In genomic region chr3:108838411-108838810, GRCh38 we compare ENCODE assay signal across 23 cellular contexts. TPM values are rescaled to one million over a fixed set of nuclear protein-coding genes. Genes with fewer than 3 reads are reported as not detected.
DNase-seq lines count a peak whose midpoint lies in the region; ATAC-seq lines count a peak whose summit lies in the region.
"Had no signal": no experiment of that assay in that cellular context is flagged by ENCODE, and none has a peak within 500 bp of the region (broad histone marks: within the 10 kb centered on the region; RNA-seq: fewer than 3 reads in every experiment).

No MANE protein-coding gene starts in this region.

- peak; percentile 18 to 38 for DNase-seq in activated CD4-positive, alpha-beta T cell treated with anti-CD3 and anti-CD28 coated beads for 24 hours (ENCODE audit: low read depth in 2 of 2)
- no peak for DNase-seq in activated CD4-positive, alpha-beta T cell treated with anti-CD3 and anti-CD28 coated beads for 1 hour
- DNase-seq in activated CD8-positive, alpha-beta T cell treated with anti-CD3 and anti-CD28 coated beads, Interleukin-2, amount 10 ng/mL, durations not matched to agents 7 days and 5 days, result peak; percentile 70
- DNase-seq in activated naive CD8-positive, alpha-beta T cell treated with anti-CD3 and anti-CD28 coated beads, Interleukin-2, amount 50 U/mL, for 24 hours, result peak; percentile 34
- no peak for DNase-seq in stimulated activated effector memory CD8-positive, alpha-beta T cell treated with anti-CD3 and anti-CD28 coated beads, Interleukin-12 subunit alpha, Interleukin-12 subunit beta, amount 100 ng/mL, for 72 hours (ENCODE audit: low spot score in 2 of 2)
- DNase-seq: 8988T, amniotic stem cell, DMS53, H7, hippocampal formation, mesendoderm, NCI-H187 treated with DMSO at 0.1 percent for 48 hours, NCI-H446, Right ventricle myocardium superior, upper lobe of left lung had no signal

- peak overlapping the region; percentile 62 for H3K4me3 Mint-ChIP-seq in activated CD8-positive, alpha-beta T cell treated with anti-CD3 and anti-CD28 coated beads, Interleukin-2, amount 10 ng/mL, durations not matched to agents 7 days and 5 days
- H3K4me3 Mint-ChIP-seq in activated naive CD8-positive, alpha-beta T cell treated with anti-CD3 and anti-CD28 coated beads, Interleukin-2, amount 50 U/mL, for 24 hours, result peak overlapping the region; percentile 50
- peak overlapping the region; percentile 58 for H3K4me3 Mint-ChIP-seq in stimulated activated effector memory CD8-positive, alpha-beta T cell treated with anti-CD3 and anti-CD28 coated beads, Interleukin-12 subunit alpha, Interleukin-12 subunit beta, amount 100 ng/mL, for 72 hours
- H3K4me3 Mint-ChIP-seq: neural progenitor cell had no signal

- CTCF ChIA-PET in activated CD8-positive, alpha-beta T cell treated with anti-CD3 and anti-CD28 coated beads, Interleukin-2, amount 10 ng/mL, durations not matched to agents 7 days and 5 days (lab: Charles Lee), result interaction anchor here (1.1 to 2.7 kb wide), 5 partner anchors 15 to 77 kb away, joined by 3 to 8 read pairs (median 7); no protein-coding TSS in a partner anchor

- H3K9me3 Mint-ChIP-seq in activated CD8-positive, alpha-beta T cell treated with anti-CD3 and anti-CD28 coated beads, Interleukin-2, amount 10 ng/mL, durations not matched to agents 7 days and 5 days (ENCODE audit: insufficient read depth), result peaks cover 5% of the 10 kb centered on the region
- no peaks in the 10 kb centered on the region for H3K9me3 Mint-ChIP-seq in activated naive CD8-positive, alpha-beta T cell treated with anti-CD3 and anti-CD28 coated beads, Interleukin-2, amount 50 U/mL, for 24 hours
- no peaks in the 10 kb centered on the region for H3K9me3 Mint-ChIP-seq in stimulated activated effector memory CD8-positive, alpha-beta T cell treated with anti-CD3 and anti-CD28 coated beads, Interleukin-12 subunit alpha, Interleukin-12 subunit beta, amount 100 ng/mL, for 72 hours
- H3K9me3 Mint-ChIP-seq: neural progenitor cell had no signal

- peaks cover 82% of the 10 kb centered on the region for H3K4me1 Mint-ChIP-seq in activated CD8-positive, alpha-beta T cell treated with anti-CD3 and anti-CD28 coated beads, Interleukin-2, amount 10 ng/mL, durations not matched to agents 7 days and 5 days (ENCODE audit: low read depth)
- H3K4me1 Mint-ChIP-seq in activated naive CD8-positive, alpha-beta T cell treated with anti-CD3 and anti-CD28 coated beads, Interleukin-2, amount 50 U/mL, for 24 hours, result peaks cover 86% of the 10 kb centered on the region
- peaks cover 57% of the 10 kb centered on the region for H3K4me1 Mint-ChIP-seq in stimulated activated effector memory CD8-positive, alpha-beta T cell treated with anti-CD3 and anti-CD28 coated beads, Interleukin-12 subunit alpha, Interleukin-12 subunit beta, amount 100 ng/mL, for 72 hours

- H3K36me3 Mint-ChIP-seq in activated CD8-positive, alpha-beta T cell treated with anti-CD3 and anti-CD28 coated beads, Interleukin-2, amount 10 ng/mL, durations not matched to agents 7 days and 5 days (ENCODE audit: low read depth), result peaks cover 77% of the 10 kb centered on the region
- no peaks in the 10 kb centered on the region for H3K36me3 Mint-ChIP-seq in activated naive CD8-positive, alpha-beta T cell treated with anti-CD3 and anti-CD28 coated beads, Interleukin-2, amount 50 U/mL, for 24 hours (ENCODE audit: low read depth)
- H3K36me3 Mint-ChIP-seq in stimulated activated effector memory CD8-positive, alpha-beta T cell treated with anti-CD3 and anti-CD28 coated beads, Interleukin-12 subunit alpha, Interleukin-12 subunit beta, amount 100 ng/mL, for 72 hours, result peaks cover 39% of the 10 kb centered on the region
- H3K36me3 Mint-ChIP-seq: neural progenitor cell had no signal

- peak; percentile 81 for ATAC-seq in activated CD8-positive, alpha-beta T cell treated with anti-CD3 and anti-CD28 coated beads, Interleukin-2, amount 10 ng/mL, durations not matched to agents 7 days and 5 days
- ATAC-seq in activated naive CD8-positive, alpha-beta T cell treated with anti-CD3 and anti-CD28 coated beads, Interleukin-2, amount 50 U/mL, for 24 hours, result peak; percentile 83
- ATAC-seq in stimulated activated effector memory CD8-positive, alpha-beta T cell treated with anti-CD3 and anti-CD28 coated beads, Interleukin-12 subunit alpha, Interleukin-12 subunit beta, amount 100 ng/mL, for 72 hours, result peak; percentile 79
- no peak for ATAC-seq in HG03135 (IDR thresholded peaks at IDR 0.05; ENCODE audit: unreplicated experiment)
- no peak for ATAC-seq in HG03460 (IDR thresholded peaks at IDR 0.05; ENCODE audit: unreplicated experiment)
- ATAC-seq in HG02840 (IDR thresholded peaks at IDR 0.05; ENCODE audit: low FRiP score, unreplicated experiment), result no peak

- no peaks in the 10 kb centered on the region for H3K27me3 Mint-ChIP-seq in activated CD8-positive, alpha-beta T cell treated with anti-CD3 and anti-CD28 coated beads, Interleukin-2, amount 10 ng/mL, durations not matched to agents 7 days and 5 days (ENCODE audit: low read depth)
- no peaks in the 10 kb centered on the region for H3K27me3 Mint-ChIP-seq in activated naive CD8-positive, alpha-beta T cell treated with anti-CD3 and anti-CD28 coated beads, Interleukin-2, amount 50 U/mL, for 24 hours

- POLR2A ChIA-PET in activated CD8-positive, alpha-beta T cell treated with anti-CD3 and anti-CD28 coated beads, Interleukin-2, amount 10 ng/mL, durations not matched to agents 7 days and 5 days (lab: Charles Lee), result interaction anchor here (1.9 kb wide), 1 partner anchor 249 kb away, joined by 8 read pairs; the partner anchor contains the start of genes CIP2A and DZIP3

- peak overlapping the region; percentile 74 for H3K27ac Mint-ChIP-seq in activated CD8-positive, alpha-beta T cell treated with anti-CD3 and anti-CD28 coated beads, Interleukin-2, amount 10 ng/mL, durations not matched to agents 7 days and 5 days
- peak overlapping the region; percentile 81 for H3K27ac Mint-ChIP-seq in activated naive CD8-positive, alpha-beta T cell treated with anti-CD3 and anti-CD28 coated beads, Interleukin-2, amount 50 U/mL, for 24 hours
- peak overlapping the region; percentile 91 for H3K27ac Mint-ChIP-seq in stimulated activated effector memory CD8-positive, alpha-beta T cell treated with anti-CD3 and anti-CD28 coated beads, Interleukin-12 subunit alpha, Interleukin-12 subunit beta, amount 100 ng/mL, for 72 hours
- H3K27ac Mint-ChIP-seq: neural progenitor cell had no signal

RNA-seq across cellular contexts. Expression of gene TRAT1, which starts 15.8 kb away (rescaled TPM):
- total RNA-seq in activated CD8-positive, alpha-beta T cell treated with anti-CD3 and anti-CD28 coated beads, Interleukin-2, amount 10 ng/mL, durations not matched to agents 7 days and 5 days, result 10 to 100 TPM; 54.5 to 58.4 TPM
- total RNA-seq: cerebellum, H7, kidney epithelial cell, M059J, renal cortical epithelial cell, Right ventricle myocardium superior had no signal

Comparison
In these comparisons a context has a peak if more than half of its experiments do, and no peak if none do; other contexts are left out.
1. DNase-seq: peak in activated CD4-positive, alpha-beta T cell treated with anti-CD3 and anti-CD28 coated beads for 24 hours (2 of 2), activated CD8-positive, alpha-beta T cell treated with anti-CD3 and anti-CD28 coated beads, Interleukin-2, amount 10 ng/mL, durations not matched to agents 7 days and 5 days (single experiment) and activated naive CD8-positive, alpha-beta T cell treated with anti-CD3 and anti-CD28 coated beads, Interleukin-2, amount 50 U/mL, for 24 hours (single experiment); none in activated CD4-positive, alpha-beta T cell treated with anti-CD3 and anti-CD28 coated beads for 1 hour (single experiment) and stimulated activated effector memory CD8-positive, alpha-beta T cell treated with anti-CD3 and anti-CD28 coated beads, Interleukin-12 subunit alpha, Interleukin-12 subunit beta, amount 100 ng/mL, for 72 hours (0 of 2).
2. ATAC-seq: peak in activated CD8-positive, alpha-beta T cell treated with anti-CD3 and anti-CD28 coated beads, Interleukin-2, amount 10 ng/mL, durations not matched to agents 7 days and 5 days (single experiment), activated naive CD8-positive, alpha-beta T cell treated with anti-CD3 and anti-CD28 coated beads, Interleukin-2, amount 50 U/mL, for 24 hours (single experiment) and stimulated activated effector memory CD8-positive, alpha-beta T cell treated with anti-CD3 and anti-CD28 coated beads, Interleukin-12 subunit alpha, Interleukin-12 subunit beta, amount 100 ng/mL, for 72 hours (single experiment); none in HG03135 (single experiment), HG03460 (single experiment) and HG02840 (single experiment).
3. Peak in every context shown above with its lines, with median percentiles within 50 percentile points of each other: H3K27ac Mint-ChIP-seq and H3K4me3 Mint-ChIP-seq.